7 cellular contexts compared by ENCODE assay signal in genomic region chr2:65265090-65266045, GRCh38. TPM values are rescaled to one million over a fixed set of nuclear protein-coding genes. Genes with fewer than 3 reads are reported as not detected.
DNase-seq lines count a peak whose midpoint lies in the region; TF ChIP-seq lines count a peak whose summit lies in the region.

No MANE protein-coding gene starts in this region.

- no peak overlapping the region for H3K9ac ChIP-seq in mesendoderm (ENCODE audit: low read length)

- no peak overlapping the region for H3K4me3 ChIP-seq in epithelial cell of esophagus (ENCODE audit: low read length)
- H3K4me3 ChIP-seq in mesendoderm (ENCODE audit: low read length), result no peak overlapping the region

- H2AK5ac ChIP-seq in mesendoderm (ENCODE audit: low read length), result no peak overlapping the region

- peaks cover 3% of the 10 kb centered on the region for H3K4me1 ChIP-seq in mesendoderm (ENCODE audit: control insufficient read depth, low read depth, low read length)

- in situ Hi-C loops in G401 (cut with HindIII; ENCODE audit: low sequenced_read_pairs), result no loop called here

- H3K27ac ChIP-seq in RWPE1, result no peak overlapping the region
- H3K27ac ChIP-seq in mesendoderm (ENCODE audit: low read depth, low read length), result no peak overlapping the region

- WGBS in mesendoderm (ENCODE audit: extremely low coverage, insufficient coverage, low lambda C conversion rate), result no CpG with 5 or more reads among the region's 6 CpGs

- no peak overlapping the region for H4K8ac ChIP-seq in mesendoderm (ENCODE audit: low read depth, low read length)

- H4K5ac ChIP-seq in mesendoderm (ENCODE audit: low read length), result no peak overlapping the region

- CTCF ChIA-PET in RWPE1 (lab: Yijun Ruan, JAX), result interaction anchor here (0.5 to 1.2 kb wide), 11 partner anchors 15 to 1953 kb away, joined by 3 to 8 read pairs (median 3); no protein-coding TSS in a partner anchor

- no peak overlapping the region for H3K56ac ChIP-seq in mesendoderm (ENCODE audit: low read length)

- H2BK15ac ChIP-seq in mesendoderm (replicated peaks; ENCODE audit: low read depth), result no peak overlapping the region

- peaks cover 2% of the 10 kb centered on the region for H3K79me1 ChIP-seq in mesendoderm (ENCODE audit: low read length)

- H3K27me3 ChIP-seq in mesendoderm (ENCODE audit: insufficient read depth, low read length, poor library complexity), result no peaks in the 10 kb centered on the region

- no peak overlapping the region for H2BK120ac ChIP-seq in mesendoderm (ENCODE audit: low read depth, low read length)

- no peaks in the 10 kb centered on the region for H3K79me2 ChIP-seq in mesendoderm (ENCODE audit: control insufficient read depth, insufficient read depth, low read length)

- peak; percentile 48 for TF ChIP-seq CTCF in LNCAP (IDR thresholded peaks at IDR 0.05)
- TF ChIP-seq CTCF in RWPE1 (conservative IDR thresholded peaks at IDR 0.05; ENCODE audit: low read depth), result peak; percentile 70
- TF ChIP-seq CTCF in epithelial cell of esophagus (IDR thresholded peaks at IDR 0.05; ENCODE audit: insufficient read depth, low read depth, low read length, missing control alignments), result peak; percentile 63

- no peak overlapping the region for H2BK5ac ChIP-seq in mesendoderm (ENCODE audit: low read length)

- H3K4ac ChIP-seq in mesendoderm (ENCODE audit: low read depth, low read length), result no peak overlapping the region

- POLR2A ChIA-PET in RWPE1 (lab: Yijun Ruan, JAX; ENCODE audit: low non-redundant PET), result no interaction called here

- H3K4me2 ChIP-seq in mesendoderm (ENCODE audit: low read length), result no peak overlapping the region

- no peaks in the 10 kb centered on the region for H3K36me3 ChIP-seq in mesendoderm (ENCODE audit: control insufficient read depth, insufficient read depth, low read length)

- H3K18ac ChIP-seq in mesendoderm (ENCODE audit: low read length), result no peak overlapping the region

- DNase-seq in G401 (ENCODE audit: low spot score) (peak; percentile 89), RWPE1 (ENCODE audit: low spot score) (peak; percentile 35), epithelial cell of esophagus (ENCODE audit: low read depth) (peak; percentile 83), mesendoderm (peak; percentile 90)
- no peak for DNase-seq in activated CD8-positive, alpha-beta memory T cell treated with anti-CD3 and anti-CD28 coated beads, Interleukin-2, amount 50 U/mL, for 48 hours
- DNase-seq in stimulated activated CD4-positive, alpha-beta T cell treated with anti-CD3 and anti-CD28 coated beads, Interleukin-4, amount 100 ng/mL, for 4 hours, result no peak

- no peak overlapping the region for H3K23ac ChIP-seq in mesendoderm (ENCODE audit: low read length)

RNA-seq across cellular contexts. Expression of gene ACTR2, which starts 37.7 kb away (rescaled TPM):
- total RNA-seq in G401 (2014; rRNA removed; shearing (Covaris generic)), result 31.9 and 47.2 TPM in 2 replicates
- 104 TPM for polyA plus RNA-seq in mesendoderm (2013, experiment 1 of 2)
- 104 TPM for polyA plus RNA-seq in mesendoderm (2013, experiment 2 of 2)

Comparison
In these comparisons a context has a peak if more than half of its experiments do, and no peak if none do; other contexts are left out.
1. DNase-seq: peak in G401 (single experiment), RWPE1 (single experiment), epithelial cell of esophagus (single experiment) and mesendoderm (single experiment); none in activated CD8-positive, alpha-beta memory T cell treated with anti-CD3 and anti-CD28 coated beads, Interleukin-2, amount 50 U/mL, for 48 hours (single experiment) and stimulated activated CD4-positive, alpha-beta T cell treated with anti-CD3 and anti-CD28 coated beads, Interleukin-4, amount 100 ng/mL, for 4 hours (0 of 2).
2. Peak in every context shown above with its lines, with median percentiles within 50 percentile points of each other: CTCF ChIP-seq.